Comparison of ENCODE assay signal across 28 cellular contexts in the genomic region with DNA sequence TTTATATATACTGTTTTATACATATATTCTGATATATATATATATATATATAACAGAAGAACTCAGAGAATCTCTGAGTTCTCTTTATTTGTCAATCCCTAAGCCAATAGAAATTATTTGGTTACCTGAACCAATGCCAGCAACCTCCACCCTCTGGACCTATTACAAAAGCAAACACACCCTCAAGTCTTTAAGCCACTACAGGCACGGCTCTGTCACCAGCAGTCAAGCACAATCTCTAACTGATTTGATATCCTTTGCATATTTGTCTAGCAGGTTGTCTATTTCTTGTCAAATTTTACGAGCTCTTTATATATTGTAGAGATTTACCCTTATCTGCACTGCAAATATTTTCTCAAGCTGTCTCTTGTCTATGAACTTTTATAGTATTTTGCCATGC.
"Had no signal": no experiment of that assay in that cellular context is flagged by ENCODE, and none has a peak within 500 bp of the region (broad histone marks: within the 10 kb centered on the region; RNA-seq: fewer than 3 reads in every experiment).

No MANE protein-coding gene starts in this region.

- H3K27me3 ChIP-seq: adrenal gland, body of pancreas had no signal

- H3K9me3 ChIP-seq: adrenal gland, body of pancreas, esophagus squamous epithelium, gastroesophageal sphincter had no signal

- H3K36me3 ChIP-seq: adrenal gland, esophagus squamous epithelium, gastroesophageal sphincter had no signal

- DNase-seq: activated CD4-positive, alpha-beta memory T cell treated with anti-CD3 and anti-CD28 coated beads for 36 hours; activated CD4-positive, alpha-beta T cell treated with anti-CD3 and anti-CD28 coated beads for 36 hours; activated CD4-positive, alpha-beta T cell treated with anti-CD3 and anti-CD28 coated beads, Interleukin-2, amount 10 ng/mL, durations not matched to agents 24 days and 14 days; activated CD4-positive, CD25-positive, alpha-beta regulatory T cell; activated CD4-positive, CD25-positive, alpha-beta regulatory T cell treated with anti-CD3 and anti-CD28 coated beads, Interleukin-2, amount 50 U/mL, for 72 hours; activated CD8-positive, alpha-beta memory T cell treated with anti-CD3 and anti-CD28 coated beads, Interleukin-2, amount 10 ng/mL, durations not matched to agents 7 days and 5 days; activated CD8-positive, alpha-beta memory T cell treated with anti-CD3 and anti-CD28 coated beads, Interleukin-2, amount 50 U/mL, for 4 hours; activated CD8-positive, alpha-beta T cell treated with anti-CD3 and anti-CD28 coated beads, Interleukin-2, amount 10 ng/mL, durations not matched to agents 7 days and 5 days; activated effector memory CD4-positive, alpha-beta T cell treated with anti-CD3 and anti-CD28 coated beads, Interleukin-2, amount 50 U/mL, for 16 hours; activated naive CD4-positive, alpha-beta T cell treated with anti-CD3 and anti-CD28 coated beads for 36 hours; activated naive CD8-positive, alpha-beta T cell treated with anti-CD3 and anti-CD28 coated beads for 36 hours; activated naive CD8-positive, alpha-beta T cell treated with anti-CD3 and anti-CD28 coated beads, Interleukin-2, amount 50 U/mL, for 24 hours; activated T-cell treated with anti-CD3 and anti-CD28 coated beads, Interleukin-2, amount 50 U/mL, for 1 hour; activated T-cell treated with anti-CD3 and anti-CD28 coated beads, Interleukin-2, amount 50 U/mL, for 48 hours; adrenal gland; amygdala; aorta; body of pancreas; caudate nucleus; cortex of kidney; dermis blood vessel endothelial cell; effector CD4-positive, alpha-beta T cell; effector memory CD8-positive, alpha-beta T cell; erythroblast; esophagus squamous epithelium; foreskin melanocyte; T-helper 2 cell had no signal

- H3K4me1 ChIP-seq: adrenal gland, body of pancreas, esophagus squamous epithelium, gastroesophageal sphincter had no signal

- H3K27ac ChIP-seq: adrenal gland, body of pancreas, esophagus squamous epithelium, gastroesophageal sphincter had no signal

- H3K4me3 ChIP-seq: adrenal gland, body of pancreas, esophagus squamous epithelium, gastroesophageal sphincter had no signal
